ENCODE assay signal across 1 cellular context in the genomic region with DNA sequence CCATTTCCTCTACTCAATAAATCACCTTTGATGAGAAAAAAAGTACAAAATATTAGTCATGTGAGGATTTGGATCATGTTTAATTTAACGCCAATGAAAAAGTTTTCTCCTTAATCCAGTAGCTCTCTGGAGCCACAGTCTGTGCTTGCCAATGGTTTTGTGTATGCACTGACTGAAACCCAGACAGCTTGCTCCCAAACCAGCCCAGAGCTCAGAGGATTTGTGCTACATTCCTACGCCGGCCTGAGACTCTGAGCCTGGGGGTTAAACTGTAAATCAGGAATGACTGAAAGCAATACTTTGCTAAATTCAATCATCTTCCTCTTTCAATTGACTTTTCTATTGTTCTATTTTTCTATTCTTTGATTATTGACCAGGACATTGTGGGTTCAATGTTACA.
TF ChIP-seq lines count a peak whose summit lies in the region.

No MANE protein-coding gene starts in this region.

TF ChIP-seq in SK-N-SH treated with all-trans-retinoic acid at 6 μM for 48 hours, 23 proteins besides CTCF, POLR2A, EP300 and RAD21 (continued from another document):
- TF ChIP-seq ZNF565 (CRISPR knock-in tag; conservative IDR thresholded peaks at IDR 0.05; ENCODE audit: low read depth) = no peak
- TF ChIP-seq, protein P1, sequence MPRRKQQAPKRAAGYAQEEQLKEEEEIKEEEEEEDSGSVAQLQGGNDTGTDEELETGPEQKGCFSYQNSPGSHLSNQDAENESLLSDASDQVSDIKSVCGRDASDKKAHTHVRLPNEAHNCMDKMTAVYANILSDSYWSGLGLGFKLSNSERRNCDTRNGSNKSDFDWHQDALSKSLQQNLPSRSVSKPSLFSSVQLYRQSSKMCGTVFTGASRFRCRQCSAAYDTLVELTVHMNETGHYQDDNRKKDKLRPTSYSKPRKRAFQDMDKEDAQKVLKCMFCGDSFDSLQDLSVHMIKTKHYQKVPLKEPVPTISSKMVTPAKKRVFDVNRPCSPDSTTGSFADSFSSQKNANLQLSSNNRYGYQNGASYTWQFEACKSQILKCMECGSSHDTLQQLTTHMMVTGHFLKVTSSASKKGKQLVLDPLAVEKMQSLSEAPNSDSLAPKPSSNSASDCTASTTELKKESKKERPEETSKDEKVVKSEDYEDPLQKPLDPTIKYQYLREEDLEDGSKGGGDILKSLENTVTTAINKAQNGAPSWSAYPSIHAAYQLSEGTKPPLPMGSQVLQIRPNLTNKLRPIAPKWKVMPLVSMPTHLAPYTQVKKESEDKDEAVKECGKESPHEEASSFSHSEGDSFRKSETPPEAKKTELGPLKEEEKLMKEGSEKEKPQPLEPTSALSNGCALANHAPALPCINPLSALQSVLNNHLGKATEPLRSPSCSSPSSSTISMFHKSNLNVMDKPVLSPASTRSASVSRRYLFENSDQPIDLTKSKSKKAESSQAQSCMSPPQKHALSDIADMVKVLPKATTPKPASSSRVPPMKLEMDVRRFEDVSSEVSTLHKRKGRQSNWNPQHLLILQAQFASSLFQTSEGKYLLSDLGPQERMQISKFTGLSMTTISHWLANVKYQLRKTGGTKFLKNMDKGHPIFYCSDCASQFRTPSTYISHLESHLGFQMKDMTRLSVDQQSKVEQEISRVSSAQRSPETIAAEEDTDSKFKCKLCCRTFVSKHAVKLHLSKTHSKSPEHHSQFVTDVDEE (CRISPR knock-in tag; IDR thresholded peaks at IDR 0.05) = no peak
